Comparison of ENCODE assay signal across 9 cellular contexts in the genomic region with DNA sequence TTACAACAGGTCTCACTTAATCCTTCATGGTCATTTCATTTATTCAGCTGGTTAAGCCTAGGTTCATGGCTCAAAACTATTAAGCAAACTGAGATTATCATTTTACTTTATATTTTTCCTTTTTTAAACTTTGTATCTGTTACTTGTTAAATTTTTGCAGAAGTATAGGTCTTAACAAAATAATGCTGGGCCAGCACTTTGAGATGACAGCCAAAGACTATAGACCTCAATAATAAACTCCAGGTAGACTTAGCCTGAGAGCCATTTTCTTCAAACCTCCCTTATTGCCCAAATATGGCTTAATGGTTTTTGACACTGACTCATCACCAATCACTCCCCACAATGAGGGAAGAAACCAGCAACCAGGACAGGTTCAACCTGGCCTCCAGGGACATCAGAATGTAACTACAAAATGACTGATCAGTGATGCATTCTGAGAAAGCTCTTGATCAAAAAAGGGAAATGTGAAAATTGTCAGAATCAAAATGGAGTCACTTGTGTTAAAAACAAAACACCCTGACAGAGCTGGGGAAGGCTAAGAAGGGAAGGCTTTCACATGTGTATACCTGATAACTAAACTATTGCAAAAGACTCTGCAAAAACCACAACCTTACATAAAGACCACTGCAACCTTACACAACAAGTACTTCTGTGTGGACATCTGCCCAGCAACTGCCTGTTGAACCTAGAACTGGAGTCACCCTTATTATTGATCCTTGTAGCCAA. TPM values are rescaled to one million over a fixed set of nuclear protein-coding genes. Genes with fewer than 3 reads are reported as not detected.
DNase-seq lines count a peak whose midpoint lies in the region; ATAC-seq and TF ChIP-seq lines count a peak whose summit lies in the region.
"Had no signal": no experiment of that assay in that cellular context is flagged by ENCODE, and none has a peak within 500 bp of the region (broad histone marks: within the 10 kb centered on the region; RNA-seq: fewer than 3 reads in every experiment).

No MANE protein-coding gene starts in this region.

- peaks cover 17% of the 10 kb centered on the region for H3K27me3 ChIP-seq in GM23338 (ENCODE audit: insufficient read depth)

- H3K27ac ChIP-seq in GM23338 (ENCODE audit: low read depth), result no peak overlapping the region

- no peaks in the 10 kb centered on the region; the same call in 1 of the 2 replicates for H3K79me2 ChIP-seq in GM23338 (replicated peaks; ENCODE audit: insufficient read depth)

- H3K27ac Mint-ChIP-seq in activated CD4-positive, alpha-beta T cell treated with anti-CD3 and anti-CD28 coated beads, Interleukin-2, amount 10 ng/mL, durations not matched to agents 24 days and 14 days, result peak overlapping the region; percentile 58
- H3K27ac Mint-ChIP-seq in GM23338, result no peak overlapping the region
- H3K27ac Mint-ChIP-seq: CD4-positive, CD25-positive, alpha-beta regulatory T cell had no signal

- H3K9me3 Mint-ChIP-seq in activated CD4-positive, alpha-beta T cell treated with anti-CD3 and anti-CD28 coated beads, Interleukin-2, amount 10 ng/mL, durations not matched to agents 24 days and 14 days, result peaks cover 5% of the 10 kb centered on the region
- H3K9me3 Mint-ChIP-seq in GM23338, result peaks cover 5% of the 10 kb centered on the region; the same call in 2 of the 3 replicates

- peaks cover 44% of the 10 kb centered on the region for H3K4me1 Mint-ChIP-seq in activated CD4-positive, alpha-beta T cell treated with anti-CD3 and anti-CD28 coated beads, Interleukin-2, amount 10 ng/mL, durations not matched to agents 24 days and 14 days
- peaks cover 15% of the 10 kb centered on the region for H3K4me1 Mint-ChIP-seq in GM23338

- no peaks in the 10 kb centered on the region for H3K27me3 Mint-ChIP-seq in activated CD4-positive, alpha-beta T cell treated with anti-CD3 and anti-CD28 coated beads, Interleukin-2, amount 10 ng/mL, durations not matched to agents 24 days and 14 days
- peaks cover 10% of the 10 kb centered on the region for H3K27me3 Mint-ChIP-seq in GM23338 (ENCODE audit: insufficient read depth, low read depth, poor library complexity)

- intact Hi-C loops in activated CD4-positive, alpha-beta T cell treated with anti-CD3 and anti-CD28 coated beads, Interleukin-2, amount 10 ng/mL, durations not matched to agents 24 days and 14 days (cut with micrococcal nuclease), result loop anchor here (1.0 to 10.0 kb wide), 9 partner anchors 123 to 1650 kb away; a partner anchor contains a TSS

- H3K36me3 ChIP-seq in GM23338 (ENCODE audit: insufficient read depth), result no peaks in the 10 kb centered on the region

- H3K4me3 Mint-ChIP-seq in activated CD4-positive, alpha-beta T cell treated with anti-CD3 and anti-CD28 coated beads, Interleukin-2, amount 10 ng/mL, durations not matched to agents 24 days and 14 days, result peak overlapping the region; percentile 1
- no peak overlapping the region for H3K4me3 Mint-ChIP-seq in GM23338

- peaks cover 5% of the 10 kb centered on the region for H3F3A ChIP-seq in GM23338 (replicated peaks; ENCODE audit: low read depth)

- peaks cover 1% of the 10 kb centered on the region for H3K36me3 Mint-ChIP-seq in activated CD4-positive, alpha-beta T cell treated with anti-CD3 and anti-CD28 coated beads, Interleukin-2, amount 10 ng/mL, durations not matched to agents 24 days and 14 days (ENCODE audit: low read depth)
- peaks cover 4% of the 10 kb centered on the region; the same call in 2 of the 3 replicates for H3K36me3 Mint-ChIP-seq in GM23338 (ENCODE audit: low read depth)
- H3K36me3 Mint-ChIP-seq: CD4-positive, CD25-positive, alpha-beta regulatory T cell had no signal

- peaks cover 15% of the 10 kb centered on the region for H3K4me1 ChIP-seq in GM23338 (ENCODE audit: insufficient read depth)

- no peak overlapping the region for H2AFZ ChIP-seq in GM23338

- peak; percentile 48 for ATAC-seq in HG03045 (IDR thresholded peaks at IDR 0.05; ENCODE audit: unreplicated experiment)
- no peak for ATAC-seq in GM23338

- H3K4me2 ChIP-seq in GM23338, result no peak overlapping the region

- no peaks in the 10 kb centered on the region for H3K9me2 ChIP-seq in GM23338 (ENCODE audit: insufficient read depth)

- TF ChIP-seq CTCF in GM23338 (conservative IDR thresholded peaks at IDR 0.05; ENCODE audit: low read depth in 2 of 2), result no peak

- no peaks in the 10 kb centered on the region for H4K20me1 ChIP-seq in GM23338 (replicated peaks; ENCODE audit: insufficient read depth)

- peak; percentile 79 for DNase-seq in activated CD4-positive, alpha-beta T cell treated with anti-CD3 and anti-CD28 coated beads, Interleukin-2, amount 10 ng/mL, durations not matched to agents 24 days and 14 days
- no peak for DNase-seq in activated CD4-positive, alpha-beta T cell treated with anti-CD3 and anti-CD28 coated beads, Interleukin-2, amount 50 U/mL, for 1 hour
- DNase-seq in SW480 (ENCODE audit: low spot score) (peak; percentile 72), dermis blood vessel endothelial cell (no peak), GM23338 (ENCODE audit: low spot score) (no peak), NCI-H1105 treated with DMSO at 0.1 percent for 48 hours (lab: John Stamatoyannopoulos, UW) (no peak)
- DNase-seq in stimulated activated CD4-positive, alpha-beta T cell treated with anti-CD3 and anti-CD28 coated beads, Interleukin-15, amount 100 ng/mL, for 48 hours (ENCODE audit: low read depth in 2 of 2), result peak; percentile 43 to 46

- no peak overlapping the region for H3K4me3 ChIP-seq in GM23338

TF ChIP-seq in GM23338, 12 proteins besides CTCF, POLR2A, EP300 and RAD21:
- TF ChIP-seq ZNF331 (CRISPR knock-in tag; IDR thresholded peaks at IDR 0.05; ENCODE audit: low read depth) (no peak), CREB1 (CRISPR knock-in tag; IDR thresholded peaks at IDR 0.05; ENCODE audit: low read depth) (no peak)

RNA-seq across cellular contexts. Expression of a gene that starts 2.1 kb away (rescaled TPM):
- 6.2 and 8.1 TPM in 2 replicates for total RNA-seq in activated CD4-positive, alpha-beta T cell treated with anti-CD3 and anti-CD28 coated beads, Interleukin-2, amount 10 ng/mL, durations not matched to agents 24 days and 14 days
- 17.3 and 28.2 TPM in 2 replicates for total RNA-seq in dermis blood vessel endothelial cell
- 5.7 and 14.9 TPM in 2 replicates for total RNA-seq in GM23338 (2014; rRNA removed; shearing (Covaris generic))
- 3.6 and 6.6 TPM in 2 replicates for polyA plus RNA-seq in GM23338 (2016; fragmentation: Nextera tagmentation; extraction: Ambion mirVana)

Comparison
In these comparisons a context has a peak if more than half of its experiments do, and no peak if none do; other contexts are left out.
1. DNase-seq: peak in activated CD4-positive, alpha-beta T cell treated with anti-CD3 and anti-CD28 coated beads, Interleukin-2, amount 10 ng/mL, durations not matched to agents 24 days and 14 days (single experiment), SW480 (single experiment) and stimulated activated CD4-positive, alpha-beta T cell treated with anti-CD3 and anti-CD28 coated beads, Interleukin-15, amount 100 ng/mL, for 48 hours (2 of 2); none in activated CD4-positive, alpha-beta T cell treated with anti-CD3 and anti-CD28 coated beads, Interleukin-2, amount 50 U/mL, for 1 hour (single experiment), dermis blood vessel endothelial cell (single experiment), GM23338 (single experiment) and NCI-H1105 treated with DMSO at 0.1 percent for 48 hours (single experiment).